Comparison of ENCODE assay signal across 12 cellular contexts in genomic region chr7:95011156-95011928, GRCh38.
A peak's percentile ranks its signal among the peaks of the same experiment; 100 is the strongest.
DNase-seq lines count a peak whose midpoint lies in the region; ATAC-seq, FAIRE-seq and TF ChIP-seq lines count a peak whose summit lies in the region.
"Had no signal": no experiment of that assay in that cellular context is flagged by ENCODE, and none has a peak within 500 bp of the region (broad histone marks: within the 10 kb centered on the region; RNA-seq: fewer than 3 reads in every experiment).

No MANE protein-coding gene starts in this region.

- H3K27ac ChIP-seq in dorsolateral prefrontal cortex: no peak overlapping the region
- H3K27ac ChIP-seq: Peyer's patch had no signal

- H3K36me3 Mint-ChIP-seq in T-helper 2 cell treated with Interferon-gamma antibody and Interleukin-4, amounts not matched to agents 5 μg/mL and 100 μg/mL, for 36 hours (ENCODE audit: low read depth): no peaks in the 10 kb centered on the region
- H3K36me3 Mint-ChIP-seq: activated naive CD8-positive, alpha-beta T cell had no signal

- H3K4me3 ChIP-seq in retinal pigment epithelial cell (ENCODE audit: low read length) (no peak overlapping the region), dorsolateral prefrontal cortex (no peak overlapping the region)
- H3K4me3 ChIP-seq: Peyer's patch had no signal

- H3K27ac Mint-ChIP-seq in T-helper 2 cell treated with Interferon-gamma antibody and Interleukin-4, amounts not matched to agents 5 μg/mL and 100 μg/mL, for 36 hours: no peak overlapping the region
- H3K27ac Mint-ChIP-seq: activated naive CD8-positive, alpha-beta T cell had no signal

- ATAC-seq in SK-N-SH treated with all-trans-retinoic acid at 6 μM for 48 hours: peak; percentile 71
- ATAC-seq in GM21576 (IDR thresholded peaks at IDR 0.05; ENCODE audit: unreplicated experiment): no peak
- ATAC-seq in HG03139 (IDR thresholded peaks at IDR 0.05; ENCODE audit: unreplicated experiment): no peak

- no peak overlapping the region for H3K4me3 Mint-ChIP-seq in T-helper 2 cell treated with Interferon-gamma antibody and Interleukin-4, amounts not matched to agents 5 μg/mL and 100 μg/mL, for 36 hours
- H3K4me3 Mint-ChIP-seq: activated naive CD8-positive, alpha-beta T cell had no signal

- intact Hi-C loops in dorsolateral prefrontal cortex (cut with DNase I): no loop called here

- no peak for TF ChIP-seq CTCF in retinal pigment epithelial cell (conservative IDR thresholded peaks at IDR 0.05; ENCODE audit: low read depth, low read length)
- no peak for TF ChIP-seq CTCF in dorsolateral prefrontal cortex (IDR thresholded peaks at IDR 0.05 in 54 of 56, conservative IDR thresholded peaks at IDR 0.05 in 2 of 56; ENCODE audit: low read depth in 1 of 56, partially characterized antibody in 56 of 56)

- H3K27me3 ChIP-seq in dorsolateral prefrontal cortex: no peaks in the 10 kb centered on the region
- H3K27me3 ChIP-seq: Peyer's patch had no signal

- no peaks in the 10 kb centered on the region for H3K9me3 Mint-ChIP-seq in T-helper 2 cell treated with Interferon-gamma antibody and Interleukin-4, amounts not matched to agents 5 μg/mL and 100 μg/mL, for 36 hours

- DNase-seq in fibroblast of peridontal ligament (ENCODE audit: extremely low read depth) (peak; percentile 78), retinal pigment epithelial cell (ENCODE audit: low read depth) (peak; percentile 52), dorsolateral prefrontal cortex (no peak)
- DNase-seq in T-helper 2 cell treated with Interferon-gamma antibody and Interleukin-4, amounts not matched to agents 5 μg/mL and 100 μg/mL, for 36 hours (ENCODE audit: low spot score): no peak
- DNase-seq: activated CD8-positive, alpha-beta memory T cell treated with anti-CD3 and anti-CD28 coated beads, Interleukin-2, amount 50 U/mL, for 4 hours; hippocampal formation; Peyer's patch had no signal

- no peaks in the 10 kb centered on the region for H3K4me1 Mint-ChIP-seq in T-helper 2 cell treated with Interferon-gamma antibody and Interleukin-4, amounts not matched to agents 5 μg/mL and 100 μg/mL, for 36 hours (ENCODE audit: low read depth)

- no peaks in the 10 kb centered on the region for H3K27me3 Mint-ChIP-seq in T-helper 2 cell treated with Interferon-gamma antibody and Interleukin-4, amounts not matched to agents 5 μg/mL and 100 μg/mL, for 36 hours (ENCODE audit: low read depth)
- H3K27me3 Mint-ChIP-seq: activated naive CD8-positive, alpha-beta T cell had no signal

- peak; percentile 30 for FAIRE-seq in G401.6 (lab: Jason Lieb, UNC)

TF ChIP-seq in SK-N-SH treated with all-trans-retinoic acid at 6 μM for 48 hours, 23 proteins besides CTCF, POLR2A, EP300 and RAD21:
- TF ChIP-seq ZNF565 (CRISPR knock-in tag; conservative IDR thresholded peaks at IDR 0.05; ENCODE audit: low read depth) (no peak), TOX (CRISPR knock-in tag; IDR thresholded peaks at IDR 0.05; ENCODE audit: borderline replicate concordance) (no peak), ISL1 (CRISPR knock-in tag; IDR thresholded peaks at IDR 0.05) (no peak; the same call in 1 of the 2 replicates), TCF4 (CRISPR knock-in tag; IDR thresholded peaks at IDR 0.05; ENCODE audit: borderline replicate concordance) (no peak), BACH2 (CRISPR knock-in tag; IDR thresholded peaks at IDR 0.05; ENCODE audit: borderline replicate concordance) (no peak), CSRNP3 (CRISPR knock-in tag; IDR thresholded peaks at IDR 0.05) (no peak), ZC3H10 (CRISPR knock-in tag; IDR thresholded peaks at IDR 0.05) (no peak), ESRRG (CRISPR knock-in tag; IDR thresholded peaks at IDR 0.05) (no peak), ZFP30 (CRISPR knock-in tag; IDR thresholded peaks at IDR 0.05) (no peak), CREB5 (CRISPR knock-in tag; IDR thresholded peaks at IDR 0.05; ENCODE audit: low read depth) (no peak), OSR1 (CRISPR knock-in tag; IDR thresholded peaks at IDR 0.05) (no peak), CSDC2 (CRISPR knock-in tag; IDR thresholded peaks at IDR 0.05) (no peak), PATZ1 (CRISPR knock-in tag; IDR thresholded peaks at IDR 0.05; ENCODE audit: borderline replicate concordance) (no peak)
TF ChIP-seq in SK-N-SH treated with all-trans-retinoic acid at 6 μM for 48 hours: peak in this region for 0.

Comparison
In these comparisons a context has a peak if more than half of its experiments do, and no peak if none do; other contexts are left out.
1. DNase-seq: peak in fibroblast of peridontal ligament (single experiment) and retinal pigment epithelial cell (single experiment); none in T-helper 2 cell treated with Interferon-gamma antibody and Interleukin-4, amounts not matched to agents 5 μg/mL and 100 μg/mL, for 36 hours (single experiment) and dorsolateral prefrontal cortex (0 of 10).